ENCODE assay signal across 9 cellular contexts in genomic region chr2:28413152-28413895, GRCh38. TPM values are rescaled to one million over a fixed set of nuclear protein-coding genes. Genes with fewer than 3 reads are reported as not detected.
DNase-seq lines count a peak whose midpoint lies in the region; ATAC-seq and TF ChIP-seq lines count a peak whose summit lies in the region.
"Had no signal": no experiment of that assay in that cellular context is flagged by ENCODE, and none has a peak within 500 bp of the region (broad histone marks: within the 10 kb centered on the region; RNA-seq: fewer than 3 reads in every experiment).

No MANE protein-coding gene starts in this region.

- ATAC-seq in activated T-cell treated with anti-CD3 and anti-CD28 coated beads, Interleukin-2, amount 50 U/mL, for 72 hours (replicated peaks in 1 of 2): no peak
- peak; percentile 65 for ATAC-seq in left ventricle myocardium superior
- no peak for ATAC-seq in GM21825 (IDR thresholded peaks at IDR 0.05; ENCODE audit: unreplicated experiment)
- no peak for ATAC-seq in stimulated activated naive B cell treated with anti-CD40 and anti-IgM and Interleukin-4, amounts not matched to agents 10 μg/mL and 1 μg/mL and 100 μg/mL, for 72 hours (replicated peaks)

- H3K36me3 Mint-ChIP-seq in activated T-cell treated with anti-CD3 and anti-CD28 coated beads, Interleukin-2, amount 50 U/mL, for 72 hours (ENCODE audit: insufficient read depth in 2 of 2): peaks cover 13 to 54% of the 10 kb centered on the region in 2 donors
- H3K36me3 Mint-ChIP-seq in type B pancreatic cell (peaks cover 12% of the 10 kb centered on the region), mesothelial cell of epicardium (peaks cover 36% of the 10 kb centered on the region)
- peaks cover 48 to 74% of the 10 kb centered on the region in 2 donors for H3K36me3 Mint-ChIP-seq in stimulated activated naive B cell treated with anti-CD40 and anti-IgM and Interleukin-4, amounts not matched to agents 10 μg/mL and 1 μg/mL and 100 μg/mL, for 72 hours

- intact Hi-C loops in left ventricle myocardium superior (cut with micrococcal nuclease): no loop called here

- peak; percentile 14 for TF ChIP-seq CTCF in type B pancreatic cell (conservative IDR thresholded peaks at IDR 0.05)
- no peak for TF ChIP-seq CTCF in mesothelial cell of epicardium (IDR thresholded peaks at IDR 0.05; ENCODE audit: unreplicated experiment)

- no peak for DNase-seq in activated T-cell treated with anti-CD3 and anti-CD28 coated beads, Interleukin-2, amount 50 U/mL, for 72 hours
- DNase-seq in activated T-cell treated with anti-CD3 and anti-CD28 coated beads for 4 hours: no peak
- peak; percentile 65 for DNase-seq in SHP77 treated with DMSO at 0.1 percent for 48 hours (lab: John Stamatoyannopoulos, UW)
- peak; percentile 56 for DNase-seq in left ventricle myocardium superior
- DNase-seq in type B pancreatic cell (ENCODE audit: extremely low spot score, unreplicated experiment): no peak
- DNase-seq in mesothelial cell of epicardium (ENCODE audit: low spot score in 2 of 2, unreplicated experiment in 2 of 2): no peak
- no peak for DNase-seq in stimulated activated naive B cell treated with anti-CD40 and anti-IgM and Interleukin-4, amounts not matched to agents 10 μg/mL and 1 μg/mL and 100 μg/mL, for 72 hours
- DNase-seq: stimulated activated CD4-positive, alpha-beta T cell treated with anti-CD3 and anti-CD28 coated beads, Interleukin-4, amount 100 ng/mL, for 24 hours had no signal

- H3K27me3 Mint-ChIP-seq in activated T-cell treated with anti-CD3 and anti-CD28 coated beads, Interleukin-2, amount 50 U/mL, for 72 hours (ENCODE audit: low read depth): no peaks in the 10 kb centered on the region
- H3K27me3 Mint-ChIP-seq in type B pancreatic cell: no peaks in the 10 kb centered on the region
- no peaks in the 10 kb centered on the region for H3K27me3 Mint-ChIP-seq in mesothelial cell of epicardium (ENCODE audit: low read depth)
- H3K27me3 Mint-ChIP-seq in stimulated activated naive B cell treated with anti-CD40 and anti-IgM and Interleukin-4, amounts not matched to agents 10 μg/mL and 1 μg/mL and 100 μg/mL, for 72 hours: no peaks in the 10 kb centered on the region

- H3K4me3 Mint-ChIP-seq in activated T-cell treated with anti-CD3 and anti-CD28 coated beads, Interleukin-2, amount 50 U/mL, for 72 hours: no peak overlapping the region
- H3K4me3 Mint-ChIP-seq in type B pancreatic cell (no peak overlapping the region), mesothelial cell of epicardium (no peak overlapping the region)
- no peak overlapping the region for H3K4me3 Mint-ChIP-seq in stimulated activated naive B cell treated with anti-CD40 and anti-IgM and Interleukin-4, amounts not matched to agents 10 μg/mL and 1 μg/mL and 100 μg/mL, for 72 hours

- H3K9me3 Mint-ChIP-seq in activated T-cell treated with anti-CD3 and anti-CD28 coated beads, Interleukin-2, amount 50 U/mL, for 72 hours: no peaks in the 10 kb centered on the region
- H3K9me3 Mint-ChIP-seq in type B pancreatic cell (no peaks in the 10 kb centered on the region), mesothelial cell of epicardium (no peaks in the 10 kb centered on the region)
- no peaks in the 10 kb centered on the region for H3K9me3 Mint-ChIP-seq in stimulated activated naive B cell treated with anti-CD40 and anti-IgM and Interleukin-4, amounts not matched to agents 10 μg/mL and 1 μg/mL and 100 μg/mL, for 72 hours

- H3K27ac Mint-ChIP-seq in activated T-cell treated with anti-CD3 and anti-CD28 coated beads, Interleukin-2, amount 50 U/mL, for 72 hours: peak overlapping the region; percentile 9
- no peak overlapping the region for H3K27ac Mint-ChIP-seq in type B pancreatic cell
- no peak overlapping the region for H3K27ac Mint-ChIP-seq in mesothelial cell of epicardium
- H3K27ac Mint-ChIP-seq in stimulated activated naive B cell treated with anti-CD40 and anti-IgM and Interleukin-4, amounts not matched to agents 10 μg/mL and 1 μg/mL and 100 μg/mL, for 72 hours: no peak overlapping the region

- H3K4me1 Mint-ChIP-seq in activated T-cell treated with anti-CD3 and anti-CD28 coated beads, Interleukin-2, amount 50 U/mL, for 72 hours (ENCODE audit: low read depth): peaks cover 58% of the 10 kb centered on the region
- H3K4me1 Mint-ChIP-seq in type B pancreatic cell (ENCODE audit: unreplicated experiment) (no peaks in the 10 kb centered on the region), mesothelial cell of epicardium (no peaks in the 10 kb centered on the region)
- H3K4me1 Mint-ChIP-seq in stimulated activated naive B cell treated with anti-CD40 and anti-IgM and Interleukin-4, amounts not matched to agents 10 μg/mL and 1 μg/mL and 100 μg/mL, for 72 hours: peaks cover 24 to 52% of the 10 kb centered on the region in 2 donors

RNA-seq across cellular contexts. Expression of gene FOSL2, which starts 20.7 kb away (rescaled TPM):
- 100 to 1,000 TPM; 176 to 248 TPM for total RNA-seq in activated T-cell treated with anti-CD3 and anti-CD28 coated beads, Interleukin-2, amount 50 U/mL, for 72 hours
- 45.7 TPM for total RNA-seq in left ventricle myocardium superior
- total RNA-seq in type B pancreatic cell (ENCODE audit: low replicate concordance): 42.1 and 100 TPM in 2 replicates
- total RNA-seq in mesothelial cell of epicardium: 60.3 to 62.3 TPM (median 60.5 TPM) in 3 replicates

Comparison
In these comparisons a context has a peak if more than half of its experiments do, and no peak if none do; other contexts are left out.
1. DNase-seq: peak in SHP77 treated with DMSO at 0.1 percent for 48 hours (single experiment) and left ventricle myocardium superior (single experiment); none in activated T-cell treated with anti-CD3 and anti-CD28 coated beads, Interleukin-2, amount 50 U/mL, for 72 hours (0 of 2), activated T-cell treated with anti-CD3 and anti-CD28 coated beads for 4 hours (single experiment), type B pancreatic cell (single experiment), mesothelial cell of epicardium (0 of 2) and stimulated activated naive B cell treated with anti-CD40 and anti-IgM and Interleukin-4, amounts not matched to agents 10 μg/mL and 1 μg/mL and 100 μg/mL, for 72 hours (single experiment).